ENCODE assay signal across 1 cellular context in the genomic region with DNA sequence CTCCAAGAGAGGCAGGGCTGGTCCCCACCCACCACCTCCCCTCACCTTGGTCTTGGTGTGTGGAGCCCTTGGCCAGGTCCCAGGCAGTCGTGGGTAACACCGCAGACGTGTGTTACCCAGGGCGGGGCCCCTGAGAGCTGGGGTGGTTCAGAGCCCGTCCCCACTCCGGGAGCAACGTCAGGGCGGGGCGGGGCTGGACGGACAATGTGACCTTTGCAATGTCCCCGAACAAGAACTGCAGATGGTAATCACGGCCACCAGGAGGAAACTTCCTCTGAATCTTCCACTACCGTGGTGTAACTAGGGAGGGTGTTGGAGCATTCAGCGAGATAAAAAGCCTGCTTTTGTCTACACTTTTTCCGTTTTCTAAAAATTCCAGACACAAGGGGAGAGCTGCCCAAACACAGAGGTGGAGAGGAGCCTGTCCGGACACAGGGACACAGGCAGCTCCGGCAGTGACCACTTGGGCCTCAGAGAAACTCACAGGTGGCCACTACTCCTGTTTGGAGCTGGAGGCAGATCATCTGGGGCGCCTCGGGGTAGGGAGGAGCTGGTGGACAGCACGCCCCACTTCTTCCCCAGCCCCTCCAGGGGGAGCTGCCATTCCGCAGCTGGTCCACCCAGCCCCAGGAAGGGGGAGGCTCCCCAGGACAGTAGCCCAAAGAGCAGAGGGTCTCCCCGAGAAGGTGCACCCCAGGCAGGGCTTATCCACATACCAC.
TF ChIP-seq lines count a peak whose summit lies in the region.

No MANE protein-coding gene starts in this region.

TF ChIP-seq in HepG2, 621 proteins besides CTCF, POLR2A, EP300 and RAD21 (continued from another document and continues in another):
- TF ChIP-seq, protein P1, sequence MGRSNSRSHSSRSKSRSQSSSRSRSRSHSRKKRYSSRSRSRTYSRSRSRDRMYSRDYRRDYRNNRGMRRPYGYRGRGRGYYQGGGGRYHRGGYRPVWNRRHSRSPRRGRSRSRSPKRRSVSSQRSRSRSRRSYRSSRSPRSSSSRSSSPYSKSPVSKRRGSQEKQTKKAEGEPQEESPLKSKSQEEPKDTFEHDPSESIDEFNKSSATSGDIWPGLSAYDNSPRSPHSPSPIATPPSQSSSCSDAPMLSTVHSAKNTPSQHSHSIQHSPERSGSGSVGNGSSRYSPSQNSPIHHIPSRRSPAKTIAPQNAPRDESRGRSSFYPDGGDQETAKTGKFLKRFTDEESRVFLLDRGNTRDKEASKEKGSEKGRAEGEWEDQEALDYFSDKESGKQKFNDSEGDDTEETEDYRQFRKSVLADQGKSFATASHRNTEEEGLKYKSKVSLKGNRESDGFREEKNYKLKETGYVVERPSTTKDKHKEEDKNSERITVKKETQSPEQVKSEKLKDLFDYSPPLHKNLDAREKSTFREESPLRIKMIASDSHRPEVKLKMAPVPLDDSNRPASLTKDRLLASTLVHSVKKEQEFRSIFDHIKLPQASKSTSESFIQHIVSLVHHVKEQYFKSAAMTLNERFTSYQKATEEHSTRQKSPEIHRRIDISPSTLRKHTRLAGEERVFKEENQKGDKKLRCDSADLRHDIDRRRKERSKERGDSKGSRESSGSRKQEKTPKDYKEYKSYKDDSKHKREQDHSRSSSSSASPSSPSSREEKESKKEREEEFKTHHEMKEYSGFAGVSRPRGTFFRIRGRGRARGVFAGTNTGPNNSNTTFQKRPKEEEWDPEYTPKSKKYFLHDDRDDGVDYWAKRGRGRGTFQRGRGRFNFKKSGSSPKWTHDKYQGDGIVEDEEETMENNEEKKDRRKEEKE (IDR thresholded peaks at IDR 0.05), result no peak
- TF ChIP-seq MLLT10 (CRISPR knock-in tag; IDR thresholded peaks at IDR 0.05) (no peak), ZSCAN25 (CRISPR knock-in tag; IDR thresholded peaks at IDR 0.05) (no peak), NCOR1 (IDR thresholded peaks at IDR 0.05; ENCODE audit: borderline replicate concordance, low read length) (0 out of 2 replicates have a peak, but pooled peaks have one; percentile 7), ZNF558 (CRISPR knock-in tag; IDR thresholded peaks at IDR 0.05; ENCODE audit: borderline replicate concordance) (no peak), ZNF337 (CRISPR knock-in tag; IDR thresholded peaks at IDR 0.05; ENCODE audit: borderline replicate concordance, low read depth) (no peak), MAFG (CRISPR knock-in tag; IDR thresholded peaks at IDR 0.05) (no peak), JUN (CRISPR knock-in tag; IDR thresholded peaks at IDR 0.05) (0 out of 2 replicates have a peak, but pooled peaks have one; percentile 17), RCOR2 (CRISPR knock-in tag; IDR thresholded peaks at IDR 0.05) (no peak), SPEN (CRISPR knock-in tag; IDR thresholded peaks at IDR 0.05; ENCODE audit: low read depth) (no peak)
- TF ChIP-seq, protein P2, sequence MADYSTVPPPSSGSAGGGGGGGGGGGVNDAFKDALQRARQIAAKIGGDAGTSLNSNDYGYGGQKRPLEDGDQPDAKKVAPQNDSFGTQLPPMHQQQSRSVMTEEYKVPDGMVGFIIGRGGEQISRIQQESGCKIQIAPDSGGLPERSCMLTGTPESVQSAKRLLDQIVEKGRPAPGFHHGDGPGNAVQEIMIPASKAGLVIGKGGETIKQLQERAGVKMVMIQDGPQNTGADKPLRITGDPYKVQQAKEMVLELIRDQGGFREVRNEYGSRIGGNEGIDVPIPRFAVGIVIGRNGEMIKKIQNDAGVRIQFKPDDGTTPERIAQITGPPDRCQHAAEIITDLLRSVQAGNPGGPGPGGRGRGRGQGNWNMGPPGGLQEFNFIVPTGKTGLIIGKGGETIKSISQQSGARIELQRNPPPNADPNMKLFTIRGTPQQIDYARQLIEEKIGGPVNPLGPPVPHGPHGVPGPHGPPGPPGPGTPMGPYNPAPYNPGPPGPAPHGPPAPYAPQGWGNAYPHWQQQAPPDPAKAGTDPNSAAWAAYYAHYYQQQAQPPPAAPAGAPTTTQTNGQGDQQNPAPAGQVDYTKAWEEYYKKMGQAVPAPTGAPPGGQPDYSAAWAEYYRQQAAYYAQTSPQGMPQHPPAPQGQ (CRISPR knock-in tag; IDR thresholded peaks at IDR 0.05; ENCODE audit: borderline replicate concordance), result no peak
- TF ChIP-seq, protein P3, sequence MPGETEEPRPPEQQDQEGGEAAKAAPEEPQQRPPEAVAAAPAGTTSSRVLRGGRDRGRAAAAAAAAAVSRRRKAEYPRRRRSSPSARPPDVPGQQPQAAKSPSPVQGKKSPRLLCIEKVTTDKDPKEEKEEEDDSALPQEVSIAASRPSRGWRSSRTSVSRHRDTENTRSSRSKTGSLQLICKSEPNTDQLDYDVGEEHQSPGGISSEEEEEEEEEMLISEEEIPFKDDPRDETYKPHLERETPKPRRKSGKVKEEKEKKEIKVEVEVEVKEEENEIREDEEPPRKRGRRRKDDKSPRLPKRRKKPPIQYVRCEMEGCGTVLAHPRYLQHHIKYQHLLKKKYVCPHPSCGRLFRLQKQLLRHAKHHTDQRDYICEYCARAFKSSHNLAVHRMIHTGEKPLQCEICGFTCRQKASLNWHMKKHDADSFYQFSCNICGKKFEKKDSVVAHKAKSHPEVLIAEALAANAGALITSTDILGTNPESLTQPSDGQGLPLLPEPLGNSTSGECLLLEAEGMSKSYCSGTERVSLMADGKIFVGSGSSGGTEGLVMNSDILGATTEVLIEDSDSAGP (CRISPR knock-in tag; IDR thresholded peaks at IDR 0.05; ENCODE audit: borderline replicate concordance), result peak; percentile 67; the same call in 1 of the 2 replicates
- TF ChIP-seq, protein P4, sequence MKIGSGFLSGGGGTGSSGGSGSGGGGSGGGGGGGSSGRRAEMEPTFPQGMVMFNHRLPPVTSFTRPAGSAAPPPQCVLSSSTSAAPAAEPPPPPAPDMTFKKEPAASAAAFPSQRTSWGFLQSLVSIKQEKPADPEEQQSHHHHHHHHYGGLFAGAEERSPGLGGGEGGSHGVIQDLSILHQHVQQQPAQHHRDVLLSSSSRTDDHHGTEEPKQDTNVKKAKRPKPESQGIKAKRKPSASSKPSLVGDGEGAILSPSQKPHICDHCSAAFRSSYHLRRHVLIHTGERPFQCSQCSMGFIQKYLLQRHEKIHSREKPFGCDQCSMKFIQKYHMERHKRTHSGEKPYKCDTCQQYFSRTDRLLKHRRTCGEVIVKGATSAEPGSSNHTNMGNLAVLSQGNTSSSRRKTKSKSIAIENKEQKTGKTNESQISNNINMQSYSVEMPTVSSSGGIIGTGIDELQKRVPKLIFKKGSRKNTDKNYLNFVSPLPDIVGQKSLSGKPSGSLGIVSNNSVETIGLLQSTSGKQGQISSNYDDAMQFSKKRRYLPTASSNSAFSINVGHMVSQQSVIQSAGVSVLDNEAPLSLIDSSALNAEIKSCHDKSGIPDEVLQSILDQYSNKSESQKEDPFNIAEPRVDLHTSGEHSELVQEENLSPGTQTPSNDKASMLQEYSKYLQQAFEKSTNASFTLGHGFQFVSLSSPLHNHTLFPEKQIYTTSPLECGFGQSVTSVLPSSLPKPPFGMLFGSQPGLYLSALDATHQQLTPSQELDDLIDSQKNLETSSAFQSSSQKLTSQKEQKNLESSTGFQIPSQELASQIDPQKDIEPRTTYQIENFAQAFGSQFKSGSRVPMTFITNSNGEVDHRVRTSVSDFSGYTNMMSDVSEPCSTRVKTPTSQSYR (CRISPR knock-in tag; IDR thresholded peaks at IDR 0.05; ENCODE audit: borderline replicate concordance), result peak; percentile 17; the same call in 1 of the 2 replicates
- TF ChIP-seq, protein P5, sequence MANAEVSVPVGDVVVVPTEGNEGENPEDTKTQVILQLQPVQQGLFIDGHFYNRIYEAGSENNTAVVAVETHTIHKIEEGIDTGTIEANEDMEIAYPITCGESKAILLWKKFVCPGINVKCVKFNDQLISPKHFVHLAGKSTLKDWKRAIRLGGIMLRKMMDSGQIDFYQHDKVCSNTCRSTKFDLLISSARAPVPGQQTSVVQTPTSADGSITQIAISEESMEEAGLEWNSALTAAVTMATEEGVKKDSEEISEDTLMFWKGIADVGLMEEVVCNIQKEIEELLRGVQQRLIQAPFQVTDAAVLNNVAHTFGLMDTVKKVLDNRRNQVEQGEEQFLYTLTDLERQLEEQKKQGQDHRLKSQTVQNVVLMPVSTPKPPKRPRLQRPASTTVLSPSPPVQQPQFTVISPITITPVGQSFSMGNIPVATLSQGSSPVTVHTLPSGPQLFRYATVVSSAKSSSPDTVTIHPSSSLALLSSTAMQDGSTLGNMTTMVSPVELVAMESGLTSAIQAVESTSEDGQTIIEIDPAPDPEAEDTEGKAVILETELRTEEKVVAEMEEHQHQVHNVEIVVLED (CRISPR knock-in tag; IDR thresholded peaks at IDR 0.05; ENCODE audit: borderline replicate concordance), result peak; percentile 34; the same call in 1 of the 2 replicates
- TF ChIP-seq, protein P6, sequence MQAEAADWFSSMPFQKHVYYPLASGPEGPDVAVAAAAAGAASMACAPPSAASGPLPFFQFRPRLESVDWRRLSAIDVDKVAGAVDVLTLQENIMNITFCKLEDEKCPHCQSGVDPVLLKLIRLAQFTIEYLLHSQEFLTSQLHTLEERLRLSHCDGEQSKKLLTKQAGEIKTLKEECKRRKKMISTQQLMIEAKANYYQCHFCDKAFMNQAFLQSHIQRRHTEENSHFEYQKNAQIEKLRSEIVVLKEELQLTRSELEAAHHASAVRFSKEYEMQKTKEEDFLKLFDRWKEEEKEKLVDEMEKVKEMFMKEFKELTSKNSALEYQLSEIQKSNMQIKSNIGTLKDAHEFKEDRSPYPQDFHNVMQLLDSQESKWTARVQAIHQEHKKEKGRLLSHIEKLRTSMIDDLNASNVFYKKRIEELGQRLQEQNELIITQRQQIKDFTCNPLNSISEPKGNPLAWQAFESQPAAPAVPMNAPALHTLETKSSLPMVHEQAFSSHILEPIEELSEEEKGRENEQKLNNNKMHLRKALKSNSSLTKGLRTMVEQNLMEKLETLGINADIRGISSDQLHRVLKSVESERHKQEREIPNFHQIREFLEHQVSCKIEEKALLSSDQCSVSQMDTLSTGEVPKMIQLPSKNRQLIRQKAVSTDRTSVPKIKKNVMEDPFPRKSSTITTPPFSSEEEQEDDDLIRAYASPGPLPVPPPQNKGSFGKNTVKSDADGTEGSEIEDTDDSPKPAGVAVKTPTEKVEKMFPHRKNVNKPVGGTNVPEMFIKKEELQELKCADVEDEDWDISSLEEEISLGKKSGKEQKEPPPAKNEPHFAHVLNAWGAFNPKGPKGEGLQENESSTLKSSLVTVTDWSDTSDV (CRISPR knock-in tag; IDR thresholded peaks at IDR 0.05), result no peak
- TF ChIP-seq, protein P7, sequence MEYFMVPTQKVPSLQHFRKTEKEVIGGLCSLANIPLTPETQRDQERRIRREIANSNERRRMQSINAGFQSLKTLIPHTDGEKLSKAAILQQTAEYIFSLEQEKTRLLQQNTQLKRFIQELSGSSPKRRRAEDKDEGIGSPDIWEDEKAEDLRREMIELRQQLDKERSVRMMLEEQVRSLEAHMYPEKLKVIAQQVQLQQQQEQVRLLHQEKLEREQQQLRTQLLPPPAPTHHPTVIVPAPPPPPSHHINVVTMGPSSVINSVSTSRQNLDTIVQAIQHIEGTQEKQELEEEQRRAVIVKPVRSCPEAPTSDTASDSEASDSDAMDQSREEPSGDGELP (IDR thresholded peaks at IDR 0.05; ENCODE audit: borderline replicate concordance, low read depth), result peak; percentile 43; the same call in 1 of the 2 replicates
- TF ChIP-seq, protein P8, sequence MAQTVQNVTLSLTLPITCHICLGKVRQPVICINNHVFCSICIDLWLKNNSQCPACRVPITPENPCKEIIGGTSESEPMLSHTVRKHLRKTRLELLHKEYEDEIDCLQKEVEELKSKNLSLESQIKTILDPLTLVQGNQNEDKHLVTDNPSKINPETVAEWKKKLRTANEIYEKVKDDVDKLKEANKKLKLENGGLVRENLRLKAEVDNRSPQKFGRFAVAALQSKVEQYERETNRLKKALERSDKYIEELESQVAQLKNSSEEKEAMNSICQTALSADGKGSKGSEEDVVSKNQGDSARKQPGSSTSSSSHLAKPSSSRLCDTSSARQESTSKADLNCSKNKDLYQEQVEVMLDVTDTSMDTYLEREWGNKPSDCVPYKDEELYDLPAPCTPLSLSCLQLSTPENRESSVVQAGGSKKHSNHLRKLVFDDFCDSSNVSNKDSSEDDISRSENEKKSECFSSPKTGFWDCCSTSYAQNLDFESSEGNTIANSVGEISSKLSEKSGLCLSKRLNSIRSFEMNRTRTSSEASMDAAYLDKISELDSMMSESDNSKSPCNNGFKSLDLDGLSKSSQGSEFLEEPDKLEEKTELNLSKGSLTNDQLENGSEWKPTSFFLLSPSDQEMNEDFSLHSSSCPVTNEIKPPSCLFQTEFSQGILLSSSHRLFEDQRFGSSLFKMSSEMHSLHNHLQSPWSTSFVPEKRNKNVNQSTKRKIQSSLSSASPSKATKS (CRISPR knock-in tag; IDR thresholded peaks at IDR 0.05), result no peak
- TF ChIP-seq, protein P9, sequence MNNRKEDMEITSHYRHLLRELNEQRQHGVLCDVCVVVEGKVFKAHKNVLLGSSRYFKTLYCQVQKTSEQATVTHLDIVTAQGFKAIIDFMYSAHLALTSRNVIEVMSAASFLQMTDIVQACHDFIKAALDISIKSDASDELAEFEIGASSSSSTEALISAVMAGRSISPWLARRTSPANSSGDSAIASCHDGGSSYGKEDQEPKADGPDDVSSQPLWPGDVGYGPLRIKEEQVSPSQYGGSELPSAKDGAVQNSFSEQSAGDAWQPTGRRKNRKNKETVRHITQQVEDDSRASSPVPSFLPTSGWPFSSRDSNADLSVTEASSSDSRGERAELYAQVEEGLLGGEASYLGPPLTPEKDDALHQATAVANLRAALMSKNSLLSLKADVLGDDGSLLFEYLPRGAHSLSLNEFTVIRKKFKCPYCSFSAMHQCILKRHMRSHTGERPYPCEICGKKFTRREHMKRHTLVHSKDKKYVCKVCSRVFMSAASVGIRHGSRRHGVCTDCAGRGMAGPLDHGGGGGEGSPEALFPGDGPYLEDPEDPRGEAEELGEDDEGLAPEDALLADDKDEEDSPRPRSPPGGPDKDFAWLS (CRISPR knock-in tag; IDR thresholded peaks at IDR 0.05; ENCODE audit: borderline replicate concordance), result 0 out of 2 replicates have a peak, but pooled peaks have one; percentile 45
- TF ChIP-seq, protein P10, sequence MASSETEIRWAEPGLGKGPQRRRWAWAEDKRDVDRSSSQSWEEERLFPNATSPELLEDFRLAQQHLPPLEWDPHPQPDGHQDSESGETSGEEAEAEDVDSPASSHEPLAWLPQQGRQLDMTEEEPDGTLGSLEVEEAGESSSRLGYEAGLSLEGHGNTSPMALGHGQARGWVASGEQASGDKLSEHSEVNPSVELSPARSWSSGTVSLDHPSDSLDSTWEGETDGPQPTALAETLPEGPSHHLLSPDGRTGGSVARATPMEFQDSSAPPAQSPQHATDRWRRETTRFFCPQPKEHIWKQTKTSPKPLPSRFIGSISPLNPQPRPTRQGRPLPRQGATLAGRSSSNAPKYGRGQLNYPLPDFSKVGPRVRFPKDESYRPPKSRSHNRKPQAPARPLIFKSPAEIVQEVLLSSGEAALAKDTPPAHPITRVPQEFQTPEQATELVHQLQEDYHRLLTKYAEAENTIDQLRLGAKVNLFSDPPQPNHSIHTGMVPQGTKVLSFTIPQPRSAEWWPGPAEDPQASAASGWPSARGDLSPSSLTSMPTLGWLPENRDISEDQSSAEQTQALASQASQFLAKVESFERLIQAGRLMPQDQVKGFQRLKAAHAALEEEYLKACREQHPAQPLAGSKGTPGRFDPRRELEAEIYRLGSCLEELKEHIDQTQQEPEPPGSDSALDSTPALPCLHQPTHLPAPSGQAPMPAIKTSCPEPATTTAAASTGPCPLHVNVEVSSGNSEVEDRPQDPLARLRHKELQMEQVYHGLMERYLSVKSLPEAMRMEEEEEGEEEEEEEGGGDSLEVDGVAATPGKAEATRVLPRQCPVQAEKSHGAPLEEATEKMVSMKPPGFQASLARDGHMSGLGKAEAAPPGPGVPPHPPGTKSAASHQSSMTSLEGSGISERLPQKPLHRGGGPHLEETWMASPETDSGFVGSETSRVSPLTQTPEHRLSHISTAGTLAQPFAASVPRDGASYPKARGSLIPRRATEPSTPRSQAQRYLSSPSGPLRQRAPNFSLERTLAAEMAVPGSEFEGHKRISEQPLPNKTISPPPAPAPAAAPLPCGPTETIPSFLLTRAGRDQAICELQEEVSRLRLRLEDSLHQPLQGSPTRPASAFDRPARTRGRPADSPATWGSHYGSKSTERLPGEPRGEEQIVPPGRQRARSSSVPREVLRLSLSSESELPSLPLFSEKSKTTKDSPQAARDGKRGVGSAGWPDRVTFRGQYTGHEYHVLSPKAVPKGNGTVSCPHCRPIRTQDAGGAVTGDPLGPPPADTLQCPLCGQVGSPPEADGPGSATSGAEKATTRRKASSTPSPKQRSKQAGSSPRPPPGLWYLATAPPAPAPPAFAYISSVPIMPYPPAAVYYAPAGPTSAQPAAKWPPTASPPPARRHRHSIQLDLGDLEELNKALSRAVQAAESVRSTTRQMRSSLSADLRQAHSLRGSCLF (CRISPR knock-in tag; IDR thresholded peaks at IDR 0.05; ENCODE audit: borderline replicate concordance), result no peak
